ENCODE assay signal across 18 cellular contexts in genomic region chr9:116178481-116179211, GRCh38. TPM values are rescaled to one million over a fixed set of nuclear protein-coding genes. Genes with fewer than 3 reads are reported as not detected.
A peak's percentile ranks its signal among the peaks of the same experiment; 100 is the strongest.
DNase-seq lines count a peak whose midpoint lies in the region; ATAC-seq, FAIRE-seq and TF ChIP-seq lines count a peak whose summit lies in the region.
"Had no signal": no experiment of that assay in that cellular context is flagged by ENCODE, and none has a peak within 500 bp of the region (broad histone marks: within the 10 kb centered on the region; RNA-seq: fewer than 3 reads in every experiment).

No MANE protein-coding gene starts in this region.

- H2AFZ ChIP-seq in K562 (ENCODE audit: low read depth, low read length): no peak overlapping the region

- TF ChIP-seq RAD21 in A549 (conservative IDR thresholded peaks at IDR 0.05 in 1 of 2, IDR thresholded peaks at IDR 0.05 in 1 of 2) (no peak), K562 (CRISPR knock-in tag; conservative IDR thresholded peaks at IDR 0.05 in 1 of 2, IDR thresholded peaks at IDR 0.05 in 1 of 2) (no peak)

- TF ChIP-seq POLR2A in A549 (IDR thresholded peaks at IDR 0.05; ENCODE audit: low read length): no peak
- TF ChIP-seq POLR2A in K562 (conservative IDR thresholded peaks at IDR 0.05): no peak

- BruUV-seq in K562 (replicated peaks; lab: Mats Ljungman, UMichigan): no TSS peak

- no peaks in the 10 kb centered on the region for H4K20me1 ChIP-seq in K562 (replicated peaks; ENCODE audit: control insufficient read depth, insufficient read depth, low read length)

- FAIRE-seq in A549 (lab: Jason Lieb, UNC) (no peak), K562 (lab: Jason Lieb, UNC) (no peak)
- FAIRE-seq: A204.1, G401.6, GM12892, GM19239 had no signal

- peaks cover 99% of the 10 kb centered on the region for H3K4me1 ChIP-seq in A549
- no peaks in the 10 kb centered on the region for H3K4me1 ChIP-seq in K562 (replicated peaks in 1 of 2; ENCODE audit: control insufficient read depth in 2 of 2, insufficient read depth in 2 of 2, low read length in 2 of 2)
- H3K4me1 ChIP-seq: BE2C had no signal

- H3K9ac ChIP-seq in K562 (ENCODE audit: insufficient read depth in 1 of 2, low read depth in 2 of 2, low read length in 2 of 2): no peak overlapping the region

- 0 out of 5 replicates have a peak, but pooled peaks cover 0 to 5% of the 10 kb centered on the region in 2 experiments for H3K27me3 ChIP-seq in K562 (ENCODE audit: control insufficient read depth in 2 of 2, insufficient read depth in 2 of 2, low read length in 2 of 2)

- no peaks in the 10 kb centered on the region for H3K36me3 ChIP-seq in K562 (ENCODE audit: control insufficient read depth, insufficient read depth, low read length)
- H3K36me3 ChIP-seq: BE2C had no signal

- in situ Hi-C loops in K562 (cut with MboI): no loop called here

- no peak for TF ChIP-seq EP300 in A549 (IDR thresholded peaks at IDR 0.05)
- no peak for TF ChIP-seq EP300 in K562 (IDR thresholded peaks at IDR 0.05; ENCODE audit: low read length)

- intact Hi-C loops in K562 (cut with micrococcal nuclease): no loop called here

- POLR2A ChIA-PET in A549 (lab: Yijun Ruan, JAX) (no interaction called here), K562 (lab: Yijun Ruan, JAX) (interaction anchor here (0.6 to 0.7 kb wide), 3 partner anchors 54 to 245 kb away, joined by 3 to 4 read pairs (median 3); no protein-coding TSS in a partner anchor)

- H3K79me2 ChIP-seq in K562 (ENCODE audit: control insufficient read depth, insufficient read depth, low read length): no peaks in the 10 kb centered on the region

- CTCF ChIA-PET in A549 (lab: Yijun Ruan, JAX) (interaction anchor here (0.8 to 2.2 kb wide), 2 partner anchors 35 to 585 kb away, joined by 4 to 8 read pairs; no protein-coding TSS in a partner anchor), K562 (lab: Yijun Ruan, JAX; ENCODE audit: low intra/inter-chr PET ratio) (no interaction called here)

- no peaks in the 10 kb centered on the region for H3K9me3 ChIP-seq in A549
- H3K9me3 ChIP-seq in K562 (replicated peaks; ENCODE audit: control insufficient read depth, insufficient read depth, low read depth, low read length): no peaks in the 10 kb centered on the region
- H3K9me3 ChIP-seq: BE2C had no signal

- DNase-seq in A549 (ENCODE audit: low read depth in 1 of 2, low spot score in 1 of 2): no peak
- peak; percentile 18 for DNase-seq in NCI-H69 (lab: John Stamatoyannopoulos, UW)
- DNase-seq in K562 (ENCODE audit: extremely low read depth in 1 of 4, low spot score in 3 of 4): no peak
- DNase-seq in fibroblast of villous mesenchyme (ENCODE audit: low read depth): peak; percentile 63
- DNase-seq in activated CD4-positive, alpha-beta T cell treated with anti-CD3 and anti-CD28 coated beads for 48 hours: no peak
- DNase-seq in GM10266 (ENCODE audit: extremely low spot score): no peak
- DNase-seq: BE2C; CD4-positive, alpha-beta memory T cell; DMS79; EL; GOT3; H9 had no signal

- H3K27ac ChIP-seq in A549: peak overlapping the region in 1 of 2 experiments; percentile 59; a peak in 2 of 6 replicates
- no peak overlapping the region for H3K27ac ChIP-seq in K562 (ENCODE audit: extremely low read depth, low read depth, low read length)
- H3K27ac ChIP-seq: C4-2B had no signal

- H3K9me1 ChIP-seq in K562 (ENCODE audit: control insufficient read depth, insufficient read depth, low read length): no peaks in the 10 kb centered on the region

- H3K4me2 ChIP-seq in A549 (no peak overlapping the region), K562 (ENCODE audit: insufficient read depth, low read length) (no peak overlapping the region)

- 86% methylated on average over 3 of the region's 3 CpGs for WGBS in A549 (ENCODE audit: missing lambda C conversion rate)
- 2% methylated on average over 3 of the region's 3 CpGs for WGBS in K562 (ENCODE audit: insufficient coverage, low coverage, missing lambda C conversion rate)

- TF ChIP-seq CTCF in A549 (IDR thresholded peaks at IDR 0.05) (no peak), K562 (IDR thresholded peaks at IDR 0.05 in 2 of 3, conservative IDR thresholded peaks at IDR 0.05 in 1 of 3; ENCODE audit: insufficient read depth in 2 of 3, low read depth in 1 of 3, low read length in 3 of 3) (no peak), fibroblast of villous mesenchyme (IDR thresholded peaks at IDR 0.05; ENCODE audit: insufficient read depth, low read depth, low read length) (no peak), GM10266 (IDR thresholded peaks at IDR 0.05; ENCODE audit: control insufficient read depth, insufficient read depth, low read depth, missing control alignments) (no peak)

- no peak for ATAC-seq in A549
- ATAC-seq in K562: no peak
- no peak for ATAC-seq in GM19035 (IDR thresholded peaks at IDR 0.05; ENCODE audit: unreplicated experiment)

- H3K4me3 ChIP-seq in A549 (no peak overlapping the region), K562 (no peak overlapping the region), fibroblast of villous mesenchyme (ENCODE audit: low read depth, low read length) (no peak overlapping the region)

TF ChIP-seq in A549, 52 proteins besides CTCF, POLR2A, EP300 and RAD21 (continues in another document):
- TF ChIP-seq MAFK (IDR thresholded peaks at IDR 0.05; ENCODE audit: partially characterized antibody) (no peak), BHLHE40 (IDR thresholded peaks at IDR 0.05; ENCODE audit: low read depth, low read length) (no peak), HDAC2 (IDR thresholded peaks at IDR 0.05) (no peak), KDM5A (IDR thresholded peaks at IDR 0.05) (no peak), RARB (CRISPR knock-in tag; IDR thresholded peaks at IDR 0.05) (no peak), MYC (IDR thresholded peaks at IDR 0.05; ENCODE audit: borderline replicate concordance, low read length) (no peak), ZFP36 (IDR thresholded peaks at IDR 0.05; ENCODE audit: borderline replicate concordance, partially characterized antibody) (peak; percentile 31), MAZ (IDR thresholded peaks at IDR 0.05; ENCODE audit: borderline replicate concordance, low read depth, low read length) (no peak)

TF ChIP-seq in K562, 482 proteins besides CTCF, POLR2A, EP300 and RAD21:
- TF ChIP-seq ZNF140 (CRISPR knock-in tag; IDR thresholded peaks at IDR 0.05): no peak
- peak; percentile 15 for TF ChIP-seq ZFP36 (IDR thresholded peaks at IDR 0.05; ENCODE audit: low read depth, low read length, partially characterized antibody)
- no peak for TF ChIP-seq JUND (IDR thresholded peaks at IDR 0.05; ENCODE audit: borderline replicate concordance, low read depth, low read length)
- TF ChIP-seq JUND (tag; IDR thresholded peaks at IDR 0.05; ENCODE audit: borderline replicate concordance, low read depth, low read length): no peak
- no peak for TF ChIP-seq ZNF398 (CRISPR knock-in tag; IDR thresholded peaks at IDR 0.05)
- TF ChIP-seq DPF2 (IDR thresholded peaks at IDR 0.05): no peak
- TF ChIP-seq CBX2 (IDR thresholded peaks at IDR 0.05; ENCODE audit: insufficient read depth, low read length, poor library complexity, severe bottlenecking): no peak
- TF ChIP-seq RBM25 (IDR thresholded peaks at IDR 0.05; ENCODE audit: low read depth, low read length, severe bottlenecking): peak; percentile 58

RNA-seq across cellular contexts. Expression of gene PAPPA, which starts 25.1 kb away (rescaled TPM):
- 127 and 156 TPM in 2 replicates for polyA plus RNA-seq in A549 (2011; rRNA removed)
- polyA plus RNA-seq in A549 (2012; cell fraction: cytosol; rRNA removed): 14.1 and 18.3 TPM in 2 replicates
- 35.2 and 39.7 TPM in 2 replicates for polyA plus RNA-seq in A549 (2012; cell fraction: nucleus; rRNA removed)
- 36.8 to 41.2 TPM (median 40.0 TPM) in 3 replicates for polyA plus RNA-seq in A549 (2017; fragmentation: RNase III; extraction: RNeasy Plus Mini Kit Qiagen cat#74134 plus additional on column Dnase treatment)
- 379 and 415 TPM in 2 replicates for polyA minus RNA-seq in A549 (2011; rRNA and poly(A)+ RNA removed)
- total RNA-seq in K562 (2011; cell fraction: chromatin; rRNA removed; ENCODE audit: low replicate concordance): 0.09 and 0.12 TPM in 2 replicates
- under 0.01 TPM in 2 replicates for total RNA-seq in K562 (2011; cell fraction: nucleolus; rRNA removed)
- 0.08 and 0.15 TPM in 2 replicates for total RNA-seq in K562 (2011; cell fraction: nucleoplasm; rRNA removed)
- 0.09 and 0.12 TPM in 2 replicates for total RNA-seq in K562 (2014; rRNA removed)
- 0.16 and 0.18 TPM in 2 replicates for total RNA-seq in K562 (2014; rRNA removed; fragmentation: Illumina TruSeq; extraction: Trizol)
- total RNA-seq in K562 (2015; rRNA removed; fragmentation: Illumina TruSeq; extraction: Trizol): 0.14 and 0.19 TPM in 2 replicates
- total RNA-seq in K562 (2021): 0.13 and 0.20 TPM in 2 replicates
- 0.05 and 0.06 TPM in 2 replicates for polyA plus RNA-seq in K562 (2011; rRNA removed)
- polyA plus RNA-seq in K562 (2011; cell fraction: cytosol; rRNA removed): under 0.01 and 0.01 TPM in 2 replicates
- polyA plus RNA-seq in K562 (2011; cell fraction: nucleus; rRNA removed): 0.04 and 0.09 TPM in 2 replicates
- polyA plus RNA-seq in K562 (2012): 0.17 and 0.36 TPM in 2 replicates
- polyA plus RNA-seq in K562 (2014; fragmentation: Illumina TruSeq; extraction: Trizol): 0.12 and 0.16 TPM in 2 replicates
- polyA plus RNA-seq in K562 (2014; fragmentation: Nextera tagmentation; extraction: Ambion mirVana): under 1 TPM; 0.10 to 0.11 TPM
- polyA plus RNA-seq in K562 (2014; rRNA removed): 0.11 and 0.23 TPM in 2 replicates
- polyA minus RNA-seq in K562 (2011; rRNA and poly(A)+ RNA removed): 0.03 and 0.07 TPM in 2 replicates
- 0.10 TPM in 1 of 2 replicates, not detected in the other for polyA minus RNA-seq in K562 (2011; cell fraction: cytosol; rRNA and poly(A)+ RNA removed)
- polyA minus RNA-seq in K562 (2011; cell fraction: nucleus; rRNA and poly(A)+ RNA removed): 0.13 and 0.44 TPM in 2 replicates
- total RNA-seq in fibroblast of villous mesenchyme: 42.5 and 104 TPM in 2 replicates
- total RNA-seq: CD4-positive, alpha-beta memory T cell had no signal
- polyA plus RNA-seq: CD4-positive, alpha-beta memory T cell had no signal

Comparison
In these comparisons a context has a peak if more than half of its experiments do, and no peak if none do; other contexts are left out.
1. DNase-seq: peak in NCI-H69 (single experiment) and fibroblast of villous mesenchyme (single experiment); none in A549 (0 of 2), K562 (0 of 4), activated CD4-positive, alpha-beta T cell treated with anti-CD3 and anti-CD28 coated beads for 48 hours (single experiment) and GM10266 (single experiment).
2. RNA of gene PAPPA, which starts 25.1 kb away (total RNA-seq): 42.5 to 104 TPM in fibroblast of villous mesenchyme; under 0.01 to 0.20 TPM in K562; every median in the first group is over 10 times any median in the second.
3. Of the 35 proteins assayed by ChIP-seq in both K562 and A549: peak only in K562: none; only in A549: JUN; in both: ZFP36; in neither: 33.